20 cellular contexts compared by ENCODE assay signal in the genomic region with DNA sequence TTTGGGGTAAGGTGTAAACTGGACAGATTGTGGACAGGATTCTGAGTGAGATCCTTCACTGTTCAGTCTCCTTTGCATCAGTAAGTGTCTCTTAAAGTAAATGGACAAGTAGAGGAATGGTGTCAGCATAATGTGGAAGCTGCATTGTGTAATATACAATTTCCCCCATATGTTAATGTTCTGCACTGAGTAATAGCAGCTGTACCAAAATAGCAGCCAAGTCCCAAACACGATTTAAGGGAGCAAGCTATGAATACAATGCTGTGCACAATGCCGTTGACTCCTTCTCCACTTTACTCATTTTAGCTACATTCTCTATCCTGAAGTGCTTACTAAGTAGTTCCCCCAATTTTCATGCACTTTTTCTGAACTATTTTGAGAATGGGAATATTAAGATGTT. TPM values are rescaled to one million over a fixed set of nuclear protein-coding genes. Genes with fewer than 3 reads are reported as not detected.
DNase-seq lines count a peak whose midpoint lies in the region; FAIRE-seq and TF ChIP-seq lines count a peak whose summit lies in the region.
"Had no signal": no experiment of that assay in that cellular context is flagged by ENCODE, and none has a peak within 500 bp of the region (broad histone marks: within the 10 kb centered on the region; RNA-seq: fewer than 3 reads in every experiment).

No MANE protein-coding gene starts in this region.

- H3K9me3 ChIP-seq in A673 (ENCODE audit: low read depth, low read length, poor library complexity, severe bottlenecking) (no peaks in the 10 kb centered on the region), astrocyte (ENCODE audit: insufficient read depth, low read depth, low read length) (no peaks in the 10 kb centered on the region), sigmoid colon (no peaks in the 10 kb centered on the region)
- H3K9me3 ChIP-seq: A549, Caco-2 had no signal

- TF ChIP-seq EP300 in sigmoid colon (IDR thresholded peaks at IDR 0.05): no peak

- no peaks in the 10 kb centered on the region for H3K79me2 ChIP-seq in astrocyte (ENCODE audit: insufficient read depth, low read length)

- H3K36me3 Mint-ChIP-seq in astrocyte (ENCODE audit: low read depth, unreplicated experiment) (no peaks in the 10 kb centered on the region), nephron progenitor cell (ENCODE audit: low read depth) (peaks cover 4% of the 10 kb centered on the region)
- H3K36me3 Mint-ChIP-seq: CD14-positive monocyte had no signal

- no TSS peak for BruUV-seq in A673 (replicated peaks; lab: Mats Ljungman, UMichigan)

- DNase-seq in A673 (ENCODE audit: low spot score) (peak; percentile 7), HCEC 1CT (peak; percentile 45), astrocyte (ENCODE audit: low read depth) (no peak), fibroblast of the aortic adventitia (ENCODE audit: low read depth) (peak; percentile 24), sigmoid colon (no peak), HTR-8/SVneo (ENCODE audit: insufficient read length, low spot score) (no peak), DMS 273 (lab: John Stamatoyannopoulos, UW; ENCODE audit: unreplicated experiment) (no peak), nephron progenitor cell (no peak)
- DNase-seq: Caco-2, EL, H9, KG1, NCI-H1105 treated with DMSO at 0.1 percent for 48 hours, NCI-H1694 treated with DMSO at 0.1 percent for 48 hours, NCI-H2107, NCI-H2227 treated with DMSO at 0.1 percent for 48 hours, NCI-H524 treated with DMSO at 0.1 percent for 48 hours, SHP77 had no signal

- no peak overlapping the region for H3K27ac ChIP-seq in A673 (ENCODE audit: low read depth, low read length, poor library complexity, severe bottlenecking)
- no peak overlapping the region for H3K27ac ChIP-seq in astrocyte (ENCODE audit: low read depth, low read length)
- no peak overlapping the region for H3K27ac ChIP-seq in sigmoid colon
- H3K27ac ChIP-seq: A549 had no signal

- CTCF ChIA-PET in A673 (lab: Charles Lee): no interaction called here

- peaks cover 5% of the 10 kb centered on the region for H3K4me1 Mint-ChIP-seq in astrocyte (ENCODE audit: low read depth, unreplicated experiment)
- no peaks in the 10 kb centered on the region for H3K4me1 Mint-ChIP-seq in nephron progenitor cell
- H3K4me1 Mint-ChIP-seq: H9 had no signal

- no peak overlapping the region for H3K9ac ChIP-seq in astrocyte (ENCODE audit: low read length)

- intact Hi-C loops in A673 (cut with micrococcal nuclease; ENCODE audit: unreplicated experiment): no loop called here
- intact Hi-C loops in sigmoid colon (cut with DNase I): no loop called here

- FAIRE-seq in astrocyte (lab: Jason Lieb, UNC): peak; percentile 26
- FAIRE-seq in HTR-8/SVneo (lab: Jason Lieb, UNC): no peak
- FAIRE-seq: A549 had no signal

- no peak for TF ChIP-seq POLR2A in sigmoid colon (IDR thresholded peaks at IDR 0.05)

- POLR2A ChIA-PET in A673 (lab: Charles Lee; ENCODE audit: low non-redundant PET): no interaction called here

- no peak overlapping the region for H3K4me3 ChIP-seq in A673 (ENCODE audit: low read depth, low read length, poor library complexity, severe bottlenecking)
- no peak overlapping the region for H3K4me3 ChIP-seq in astrocyte (ENCODE audit: insufficient read depth, low read depth, low read length)
- H3K4me3 ChIP-seq in fibroblast of the aortic adventitia (ENCODE audit: low read depth, low read length): no peak overlapping the region
- H3K4me3 ChIP-seq in sigmoid colon: no peak overlapping the region
- H3K4me3 ChIP-seq: A549 had no signal

- peaks cover 20% of the 10 kb centered on the region for H3K27me3 ChIP-seq in A673 (replicated peaks; ENCODE audit: insufficient read depth, low read depth, low read length, poor library complexity)
- H3K27me3 ChIP-seq in astrocyte (ENCODE audit: insufficient read depth, low read length): peaks cover 12% of the 10 kb centered on the region
- no peaks in the 10 kb centered on the region for H3K27me3 ChIP-seq in sigmoid colon

- no peaks in the 10 kb centered on the region for H4K20me1 ChIP-seq in astrocyte (ENCODE audit: insufficient read depth, low read length)

- no peak for TF ChIP-seq CTCF in A673 (conservative IDR thresholded peaks at IDR 0.05; ENCODE audit: low read depth, low read length)
- TF ChIP-seq CTCF in astrocyte (IDR thresholded peaks at IDR 0.05; ENCODE audit: insufficient read depth, low read depth, low read length): no peak
- TF ChIP-seq CTCF in fibroblast of the aortic adventitia (IDR thresholded peaks at IDR 0.05; ENCODE audit: insufficient read depth, low read length): no peak
- TF ChIP-seq CTCF in sigmoid colon (IDR thresholded peaks at IDR 0.05): no peak
- TF ChIP-seq CTCF in nephron progenitor cell (IDR thresholded peaks at IDR 0.05): no peak

- H3K4me3 Mint-ChIP-seq in astrocyte (ENCODE audit: unreplicated experiment): no peak overlapping the region
- no peak overlapping the region for H3K4me3 Mint-ChIP-seq in nephron progenitor cell
- H3K4me3 Mint-ChIP-seq: H9 had no signal

- H3K4me1 ChIP-seq in A673 (ENCODE audit: insufficient read depth, low read length, poor library complexity, severe bottlenecking) (no peaks in the 10 kb centered on the region), astrocyte (ENCODE audit: insufficient read depth, low read length) (no peaks in the 10 kb centered on the region), sigmoid colon (no peaks in the 10 kb centered on the region)
- H3K4me1 ChIP-seq: A549, Caco-2 had no signal

- H3K4me2 ChIP-seq in astrocyte (ENCODE audit: low read length): no peak overlapping the region
- H3K4me2 ChIP-seq: A549 had no signal

- WGBS in sigmoid colon, 2 donors: 46 to 53% methylated on average over 2 of the region's 2 CpGs

- H3K36me3 ChIP-seq in A673 (ENCODE audit: insufficient read depth, low read length, poor library complexity, severe bottlenecking) (no peaks in the 10 kb centered on the region), astrocyte (ENCODE audit: insufficient read depth, low read length) (no peaks in the 10 kb centered on the region), sigmoid colon (no peaks in the 10 kb centered on the region)

- H3K27me3 Mint-ChIP-seq in astrocyte (ENCODE audit: low read depth, unreplicated experiment): peaks cover 22% of the 10 kb centered on the region
- H3K27me3 Mint-ChIP-seq in nephron progenitor cell (ENCODE audit: low read depth, poor library complexity): peaks cover 67% of the 10 kb centered on the region

- H3K27ac Mint-ChIP-seq in astrocyte (ENCODE audit: unreplicated experiment) (no peak overlapping the region), nephron progenitor cell (no peak overlapping the region)
- H3K27ac Mint-ChIP-seq: CD14-positive monocyte, H9 had no signal

- H3K9me3 Mint-ChIP-seq in astrocyte (ENCODE audit: unreplicated experiment): peaks cover 8% of the 10 kb centered on the region
- peaks cover 7% of the 10 kb centered on the region for H3K9me3 Mint-ChIP-seq in nephron progenitor cell
- H3K9me3 Mint-ChIP-seq: H9 had no signal

- H2AFZ ChIP-seq in astrocyte (ENCODE audit: low read depth, low read length): no peak overlapping the region

RNA-seq across cellular contexts. Expression of a gene that starts 21.2 kb away (rescaled TPM):
- total RNA-seq in A673 (2021) (38.6 and 41.3 TPM in 2 replicates), astrocyte (51.7 and 52.8 TPM in 2 replicates), fibroblast of the aortic adventitia (ENCODE audit: low replicate concordance) (32.4 and 41.9 TPM in 2 replicates), sigmoid colon (10 to 100 TPM; 34.2 to 42.7 (median 41.4) TPM)
- polyA plus RNA-seq in sigmoid colon: 10 to 100 TPM; 35.4 to 60.4 (median 39.3) TPM

Comparison
In these comparisons a context has a peak if more than half of its experiments do, and no peak if none do; other contexts are left out.
1. DNase-seq: peak in A673 (single experiment), HCEC 1CT (single experiment) and fibroblast of the aortic adventitia (single experiment); none in astrocyte (single experiment), sigmoid colon (single experiment), HTR-8/SVneo (single experiment), DMS 273 (single experiment) and nephron progenitor cell (single experiment).